Comparison of ENCODE assay signal across 8 cellular contexts in genomic region chr19:1269065-1269477, GRCh38. TPM values are rescaled to one million over a fixed set of nuclear protein-coding genes. Genes with fewer than 3 reads are reported as not detected.
DNase-seq lines count a peak whose midpoint lies in the region; ATAC-seq and TF ChIP-seq lines count a peak whose summit lies in the region.

CIRBP (plus strand) TSS chr19:1269332; CDS start chr19:1270934, 1,602 bp downstream.

- no peaks in the 10 kb centered on the region for H3K9me3 Mint-ChIP-seq in CD8-positive, alpha-beta T cell

- H3K9me3 ChIP-seq in CD8-positive, alpha-beta T cell (ENCODE audit: low read length): no peaks in the 10 kb centered on the region

- CTCF ChIA-PET in CD8-positive, alpha-beta T cell (lab: Charles Lee): interaction anchor here (1.7 to 16.0 kb wide), 3 partner anchors 10 to 26 kb away, joined by 4 to 498 read pairs (median 51); partner anchors contain the start of gene ATP5F1D

- peaks cover 73% of the 10 kb centered on the region for H3K4me1 ChIP-seq in CD8-positive, alpha-beta T cell (ENCODE audit: insufficient read depth, low read length)

- H3K36me3 Mint-ChIP-seq in CD8-positive, alpha-beta T cell: peaks cover 41% of the 10 kb centered on the region

- intact Hi-C loops in CD8-positive, alpha-beta T cell (cut with DNase I, micrococcal nuclease): loop anchor here (1.0 to 5.0 kb wide), 3 partner anchors 9 to 167 kb away; partner anchors contain the start of gene GPX4 (in 1 of the 2)

- DNase-seq in CD8-positive, alpha-beta T cell: peak; percentile 99 to 100 (median 99)
- DNase-seq in HT-29 (ENCODE audit: low spot score) (peak; percentile 95), lung microvascular endothelial cell (ENCODE audit: low read depth in 2 of 2) (peak; percentile 99 to 100)
- peak; percentile 99 for DNase-seq in NK-92 treated with Interleukin-12 subunit alpha and Interleukin-12 subunit beta, amount 100 ng/mL, for 24 hours (lab: John Stamatoyannopoulos, UW)
- DNase-seq in activated CD8-positive, alpha-beta memory T cell treated with anti-CD3 and anti-CD28 coated beads for 1 hour (ENCODE audit: extremely low read depth in 1 of 2, low read depth in 1 of 2): peak; percentile 98 to 99
- DNase-seq in effector CD4-positive, alpha-beta T cell: peak; percentile 99
- DNase-seq in stimulated activated CD4-positive, alpha-beta T cell treated with anti-CD3 and anti-CD28 coated beads, TNF-alpha, amount 100 ng/mL, for 4 hours (ENCODE audit: low read depth in 3 of 3): peak; percentile 98 to 99 (median 98)

- H3K27me3 ChIP-seq in CD8-positive, alpha-beta T cell (ENCODE audit: insufficient read depth, low read length): no peaks in the 10 kb centered on the region

- TF ChIP-seq CTCF in CD8-positive, alpha-beta T cell (IDR thresholded peaks at IDR 0.05): no peak

- no peaks in the 10 kb centered on the region for H3K27me3 Mint-ChIP-seq in CD8-positive, alpha-beta T cell (ENCODE audit: low read depth)

- peak; percentile 80 for ATAC-seq in CD8-positive, alpha-beta T cell
- peak; percentile 46 for ATAC-seq in GM19467 (IDR thresholded peaks at IDR 0.05; ENCODE audit: unreplicated experiment)

- POLR2A ChIA-PET in CD8-positive, alpha-beta T cell (lab: Charles Lee): interaction anchor here (0.6 to 5.4 kb wide), 52 partner anchors 9 to 634 kb away, joined by 3 to 271 read pairs (median 5); partner anchors contain the start of genes ABCA7, ATP5F1D, CNN2 and GPX4

- peak within 1 kb of the TSS; percentile 84 for H3K4me3 ChIP-seq in CD8-positive, alpha-beta T cell (ENCODE audit: low read depth, low read length)

- peak within 1 kb of the TSS; percentile 89 for H3K27ac ChIP-seq in CD8-positive, alpha-beta T cell (ENCODE audit: low read depth, low read length)

- peak within 1 kb of the TSS; percentile 85 for H3K4me3 Mint-ChIP-seq in CD8-positive, alpha-beta T cell

- H3K4me1 Mint-ChIP-seq in CD8-positive, alpha-beta T cell (ENCODE audit: low read depth): peaks cover 68% of the 10 kb centered on the region

- peak within 1 kb of the TSS; percentile 95 for H3K27ac Mint-ChIP-seq in CD8-positive, alpha-beta T cell

- peaks cover 32% of the 10 kb centered on the region for H3K36me3 ChIP-seq in CD8-positive, alpha-beta T cell (ENCODE audit: insufficient read depth, low read length)

RNA-seq across cellular contexts. Expression of gene CIRBP, which starts in this region (rescaled TPM):
- total RNA-seq in CD8-positive, alpha-beta T cell: 100 to 1,000 TPM; 689 to 695 TPM
- 72.3 and 72.7 TPM in 2 replicates for total RNA-seq in HT-29 (2014; rRNA removed; shearing (Covaris generic))
- total RNA-seq in lung microvascular endothelial cell: 95.4 and 115 TPM in 2 replicates

Comparison
In these comparisons a context has a peak if more than half of its experiments do, and no peak if none do; other contexts are left out.
1. Peak in every context shown above with its lines: DNase-seq, ATAC-seq, H3K4me3 ChIP-seq and H3K27ac ChIP-seq.